In genomic region chr14:26008290-26008689, GRCh38 we compare ENCODE assay signal across 13 cellular contexts.
DNase-seq lines count a peak whose midpoint lies in the region; ATAC-seq and TF ChIP-seq lines count a peak whose summit lies in the region.
"Had no signal": no experiment of that assay in that cellular context is flagged by ENCODE, and none has a peak within 500 bp of the region (broad histone marks: within the 10 kb centered on the region; RNA-seq: fewer than 3 reads in every experiment).

No MANE protein-coding gene starts in this region.

- H3K27ac ChIP-seq in RWPE2 (ENCODE audit: poor library complexity, severe bottlenecking) = no peak overlapping the region
- no peak overlapping the region for H3K27ac ChIP-seq in effector memory CD4-positive, alpha-beta T cell (ENCODE audit: insufficient read depth, low read length, poor library complexity, severe bottlenecking)
- H3K27ac ChIP-seq: HL-60, PC-9, right lobe of liver had no signal

- no peaks in the 10 kb centered on the region for H3K36me3 ChIP-seq in RWPE2 (ENCODE audit: low read depth)
- no peaks in the 10 kb centered on the region for H3K36me3 ChIP-seq in effector memory CD4-positive, alpha-beta T cell (ENCODE audit: control insufficient read depth, insufficient read depth, low read length)
- H3K36me3 ChIP-seq: right lobe of liver had no signal

- no peak overlapping the region for H3K4me3 ChIP-seq in RWPE2 (ENCODE audit: severe bottlenecking)
- H3K4me3 ChIP-seq in effector memory CD4-positive, alpha-beta T cell (ENCODE audit: insufficient read depth, low read depth, low read length, poor library complexity, severe bottlenecking) = no peak overlapping the region
- H3K4me3 ChIP-seq: PC-9, right lobe of liver had no signal

- DNase-seq in SIG-M5 treated with dmso at 0.1 percent for 504 hours (lab: John Stamatoyannopoulos, UW; ENCODE audit: unreplicated experiment) (peak; percentile 12), SIG-M5 (lab: John Stamatoyannopoulos, UW) (no peak), RWPE2 (ENCODE audit: low spot score) (no peak), glomerular endothelial cell (ENCODE audit: extremely low read depth, low read depth, low spot score) (peak; percentile 9), GM03348 (ENCODE audit: low spot score) (no peak), NCI-H524 treated with DMSO at 0.1 percent for 48 hours (lab: John Stamatoyannopoulos, UW) (no peak)
- DNase-seq in effector memory CD4-positive, alpha-beta T cell = no peak
- DNase-seq: activated CD8-positive, alpha-beta memory T cell treated with anti-CD3 and anti-CD28 coated beads, Interleukin-2, amount 10 ng/mL, durations not matched to agents 7 days and 5 days; NCI-H1048; PC-9; right lobe of liver had no signal

- no peaks in the 10 kb centered on the region for H3K9me3 ChIP-seq in RWPE2 (ENCODE audit: severe bottlenecking)
- no peaks in the 10 kb centered on the region for H3K9me3 ChIP-seq in effector memory CD4-positive, alpha-beta T cell (ENCODE audit: control insufficient read depth, low read length)
- H3K9me3 ChIP-seq: right lobe of liver had no signal

- peaks cover 4% of the 10 kb centered on the region for H3K27me3 ChIP-seq in RWPE2 (ENCODE audit: insufficient read depth, poor library complexity, severe bottlenecking)
- H3K27me3 ChIP-seq in effector memory CD4-positive, alpha-beta T cell (replicated peaks; ENCODE audit: control insufficient read depth, insufficient read depth, low read length, poor library complexity, severe bottlenecking) = no peaks in the 10 kb centered on the region
- H3K27me3 ChIP-seq: right lobe of liver had no signal

- ATAC-seq in RWPE2 (ENCODE audit: low read depth) (no peak), GM18858 (IDR thresholded peaks at IDR 0.05; ENCODE audit: unreplicated experiment) (no peak)
- ATAC-seq: activated CD8-positive, alpha-beta memory T cell treated with anti-CD3 and anti-CD28 coated beads, Interleukin-2, amount 10 ng/mL, durations not matched to agents 7 days and 5 days; right lobe of liver had no signal

- TF ChIP-seq CTCF in RWPE2 (IDR thresholded peaks at IDR 0.05; ENCODE audit: poor library complexity, severe bottlenecking) = peak; percentile 12

- no peaks in the 10 kb centered on the region for H3K4me1 ChIP-seq in RWPE2 (ENCODE audit: insufficient read depth, poor library complexity, severe bottlenecking)
- no peaks in the 10 kb centered on the region for H3K4me1 ChIP-seq in effector memory CD4-positive, alpha-beta T cell (ENCODE audit: control insufficient read depth, insufficient read depth, low read length, poor library complexity, severe bottlenecking)
- H3K4me1 ChIP-seq: right lobe of liver had no signal

Comparison
In these comparisons a context has a peak if more than half of its experiments do, and no peak if none do; other contexts are left out.
1. DNase-seq: peak in SIG-M5 treated with dmso at 0.1 percent for 504 hours (single experiment) and glomerular endothelial cell (single experiment); none in SIG-M5 (single experiment), RWPE2 (single experiment), GM03348 (single experiment), NCI-H524 treated with DMSO at 0.1 percent for 48 hours (single experiment) and effector memory CD4-positive, alpha-beta T cell (0 of 3).